In genomic region chr9:95055851-95056551, GRCh38 we compare ENCODE assay signal across 9 cellular contexts.
A peak's percentile ranks its signal among the peaks of the same experiment; 100 is the strongest.
DNase-seq lines count a peak whose midpoint lies in the region; ATAC-seq and TF ChIP-seq lines count a peak whose summit lies in the region.
"Had no signal": no experiment of that assay in that cellular context is flagged by ENCODE, and none has a peak within 500 bp of the region (broad histone marks: within the 10 kb centered on the region; RNA-seq: fewer than 3 reads in every experiment).

No MANE protein-coding gene starts in this region.

- peak overlapping the region in 1 of 2 donors; percentile 63 for H3K9ac ChIP-seq in liver (ENCODE audit: low read depth in 1 of 2, low read length in 2 of 2)

- H3K27me3 ChIP-seq in liver (ENCODE audit: control insufficient read depth in 4 of 4, insufficient read depth in 4 of 4, low read length in 3 of 4) (no peaks in the 10 kb centered on the region), thoracic aorta (replicated peaks; ENCODE audit: insufficient read depth) (no peaks in the 10 kb centered on the region)

- H3K4me3 ChIP-seq in liver (ENCODE audit: low read depth in 1 of 3, low read length in 3 of 3) (no peak overlapping the region), thoracic aorta (peak overlapping the region; percentile 61)

- WGBS in liver = 65% methylated on average over 15 of the region's 15 CpGs

- no peak overlapping the region for H3K27ac Mint-ChIP-seq in activated naive CD4-positive, alpha-beta T cell treated with anti-CD3 and anti-CD28 coated beads, Interleukin-2, amount 50 U/mL, for 72 hours

- no peak for TF ChIP-seq RAD21 in liver (IDR thresholded peaks at IDR 0.05)

- no peaks in the 10 kb centered on the region for H3K36me3 Mint-ChIP-seq in activated naive CD4-positive, alpha-beta T cell treated with anti-CD3 and anti-CD28 coated beads, Interleukin-2, amount 50 U/mL, for 72 hours

- ATAC-seq in thoracic aorta (ENCODE audit: insufficient number of reproducible peaks, low FRiP score, low read depth) (peak; percentile 24), GM18868 (IDR thresholded peaks at IDR 0.05; ENCODE audit: unreplicated experiment) (no peak)
- ATAC-seq in activated naive CD4-positive, alpha-beta T cell treated with anti-CD3 and anti-CD28 coated beads, Interleukin-2, amount 50 U/mL, for 72 hours = no peak

- H3K27ac ChIP-seq in liver (ENCODE audit: low read depth in 1 of 2, low read length in 2 of 2) = peak overlapping the region; percentile 68 to 70
- peak overlapping the region; percentile 83 to 89 for H3K27ac ChIP-seq in thoracic aorta

- DNase-seq in NCI-H1105 (lab: John Stamatoyannopoulos, UW) = peak; percentile 49
- peak; percentile 63 to 76 for DNase-seq in dermis microvascular lymphatic vessel endothelial cell (ENCODE audit: low read depth in 2 of 2)
- DNase-seq in thoracic aorta (ENCODE audit: low spot score) = no peak
- no peak for DNase-seq in stimulated activated CD4-positive, alpha-beta T cell treated with anti-CD3 and anti-CD28 coated beads, Interleukin-15, amount 100 ng/mL, for 24 hours
- DNase-seq in AML-193 (lab: John Stamatoyannopoulos, UW) = no peak
- DNase-seq in activated naive CD4-positive, alpha-beta T cell treated with anti-CD3 and anti-CD28 coated beads, Interleukin-2, amount 50 U/mL, for 72 hours (ENCODE audit: low spot score in 2 of 2) = no peak
- DNase-seq: activated gamma-delta T cell treated with Interleukin-2 at 50 U/mL for 16 hours had no signal

- peaks cover 0 to 64% (median 52%) of the 10 kb centered on the region in 4 donors for H3K4me1 ChIP-seq in liver (ENCODE audit: control insufficient read depth in 4 of 4, insufficient read depth in 4 of 4, low read length in 3 of 4)
- peaks cover 61 to 100% of the 10 kb centered on the region in 2 donors for H3K4me1 ChIP-seq in thoracic aorta (ENCODE audit: control insufficient read depth in 1 of 2, low read depth in 2 of 2)

- TF ChIP-seq CTCF in liver (IDR thresholded peaks at IDR 0.05; ENCODE audit: low read depth, low read length, missing input control) (no peak), thoracic aorta (IDR thresholded peaks at IDR 0.05) (no peak)

- H3K9me3 Mint-ChIP-seq in activated naive CD4-positive, alpha-beta T cell treated with anti-CD3 and anti-CD28 coated beads, Interleukin-2, amount 50 U/mL, for 72 hours = no peaks in the 10 kb centered on the region

- no peaks in the 10 kb centered on the region for H3K9me3 ChIP-seq in liver (ENCODE audit: control insufficient read depth in 4 of 4, low read length in 3 of 4)
- H3K9me3 ChIP-seq in thoracic aorta = no peaks in the 10 kb centered on the region

- H3K36me3 ChIP-seq in liver (ENCODE audit: control insufficient read depth in 4 of 4, insufficient read depth in 3 of 4, low read depth in 1 of 4, low read length in 3 of 4) = peaks cover 3 to 38% (median 17%) of the 10 kb centered on the region in 4 donors
- no peaks in the 10 kb centered on the region for H3K36me3 ChIP-seq in thoracic aorta

TF ChIP-seq in liver, 16 proteins besides CTCF, POLR2A, EP300 and RAD21:
- TF ChIP-seq JUND (IDR thresholded peaks at IDR 0.05) = no peak
- no peak for TF ChIP-seq REST (IDR thresholded peaks at IDR 0.05)
- TF ChIP-seq TAF1 (conservative IDR thresholded peaks at IDR 0.05) = no peak
- no peak for TF ChIP-seq SP1 (IDR thresholded peaks at IDR 0.05)
- TF ChIP-seq FOXA2 (IDR thresholded peaks at IDR 0.05) = no peak
- no peak for TF ChIP-seq RXRA (IDR thresholded peaks at IDR 0.05)
- no peak for TF ChIP-seq EGR1 (IDR thresholded peaks at IDR 0.05; ENCODE audit: low read depth in 2 of 2)
- no peak for TF ChIP-seq GABPA (IDR thresholded peaks at IDR 0.05 in 1 of 2, conservative IDR thresholded peaks at IDR 0.05 in 1 of 2)
- TF ChIP-seq YY1 (IDR thresholded peaks at IDR 0.05) = no peak
- no peak for TF ChIP-seq HNF4A (conservative IDR thresholded peaks at IDR 0.05)
TF ChIP-seq in liver: peak in this region for 0.

Comparison
In these comparisons a context has a peak if more than half of its experiments do, and no peak if none do; other contexts are left out.
1. DNase-seq: peak in NCI-H1105 (single experiment) and dermis microvascular lymphatic vessel endothelial cell (2 of 2); none in thoracic aorta (single experiment), stimulated activated CD4-positive, alpha-beta T cell treated with anti-CD3 and anti-CD28 coated beads, Interleukin-15, amount 100 ng/mL, for 24 hours (single experiment), AML-193 (0 of 2) and activated naive CD4-positive, alpha-beta T cell treated with anti-CD3 and anti-CD28 coated beads, Interleukin-2, amount 50 U/mL, for 72 hours (0 of 2).